Comparison of ENCODE assay signal across 9 cellular contexts in genomic region chr16:79122343-79122742, GRCh38.
"Had no signal": no experiment of that assay in that cellular context is flagged by ENCODE, and none has a peak within 500 bp of the region (broad histone marks: within the 10 kb centered on the region; RNA-seq: fewer than 3 reads in every experiment).

No MANE protein-coding gene starts in this region.

- H3K4me1 ChIP-seq: HAP-1 had no signal

- H3K9me3 ChIP-seq: HAP-1 had no signal

- DNase-seq: GOT3, H7, HFFc6, IMR-90, KBM-7 had no signal

- H3K27ac ChIP-seq: HL-60, KMS-11 had no signal

- H3K9ac ChIP-seq: KMS-11 had no signal

- ATAC-seq: HCT116 had no signal

- H3K36me3 ChIP-seq: HAP-1 had no signal

- H3K4me3 Mint-ChIP-seq: HFFc6 had no signal

- H3K4me3 ChIP-seq: HAP-1 had no signal

- H3K27ac Mint-ChIP-seq: HFFc6 had no signal

- H3K4me2 ChIP-seq: KMS-11 had no signal
